Comparison of ENCODE assay signal across 32 cellular contexts in genomic region chr12:70709022-70709421, GRCh38.
"Had no signal": no experiment of that assay in that cellular context is flagged by ENCODE, and none has a peak within 500 bp of the region (broad histone marks: within the 10 kb centered on the region; RNA-seq: fewer than 3 reads in every experiment).

No MANE protein-coding gene starts in this region.

- H3K36me3 ChIP-seq: MG63 had no signal

- H3K4me3 ChIP-seq: MG63 had no signal

- H3K9me3 ChIP-seq: MG63 had no signal

- H3K27me3 ChIP-seq: MG63 had no signal

- DNase-seq: MG63, MM.1S, NCI-H1048, NCI-H1092, NCI-H1092 treated with DMSO at 0.1 percent for 48 hours, NCI-H1105, NCI-H1105 treated with DMSO at 0.1 percent for 48 hours, NCI-H1417, NCI-H1417 treated with DMSO at 0.1 percent for 48 hours, NCI-H1436, NCI-H1436 treated with DMSO at 0.1 percent for 48 hours, NCI-H146, NCI-H1694, NCI-H1694 treated with DMSO at 0.1 percent for 48 hours, NCI-H187, NCI-H187 treated with DMSO at 0.1 percent for 48 hours, NCI-H1930, NCI-H2029, NCI-H2029 treated with DMSO at 0.1 percent for 48 hours, NCI-H2081, NCI-H2081 treated with DMSO at 0.1 percent for 48 hours, NCI-H2107, NCI-H2171, NCI-H2171 treated with DMSO at 0.1 percent for 48 hours, NCI-H2227 treated with DMSO at 0.1 percent for 48 hours, NCI-H226, NCI-H345, NCI-H446, NCI-H446 treated with DMSO at 0.1 percent for 48 hours, NCI-H510A, NCI-H510A treated with DMSO at 0.1 percent for 48 hours, NCI-H524 had no signal
